In the genomic region with DNA sequence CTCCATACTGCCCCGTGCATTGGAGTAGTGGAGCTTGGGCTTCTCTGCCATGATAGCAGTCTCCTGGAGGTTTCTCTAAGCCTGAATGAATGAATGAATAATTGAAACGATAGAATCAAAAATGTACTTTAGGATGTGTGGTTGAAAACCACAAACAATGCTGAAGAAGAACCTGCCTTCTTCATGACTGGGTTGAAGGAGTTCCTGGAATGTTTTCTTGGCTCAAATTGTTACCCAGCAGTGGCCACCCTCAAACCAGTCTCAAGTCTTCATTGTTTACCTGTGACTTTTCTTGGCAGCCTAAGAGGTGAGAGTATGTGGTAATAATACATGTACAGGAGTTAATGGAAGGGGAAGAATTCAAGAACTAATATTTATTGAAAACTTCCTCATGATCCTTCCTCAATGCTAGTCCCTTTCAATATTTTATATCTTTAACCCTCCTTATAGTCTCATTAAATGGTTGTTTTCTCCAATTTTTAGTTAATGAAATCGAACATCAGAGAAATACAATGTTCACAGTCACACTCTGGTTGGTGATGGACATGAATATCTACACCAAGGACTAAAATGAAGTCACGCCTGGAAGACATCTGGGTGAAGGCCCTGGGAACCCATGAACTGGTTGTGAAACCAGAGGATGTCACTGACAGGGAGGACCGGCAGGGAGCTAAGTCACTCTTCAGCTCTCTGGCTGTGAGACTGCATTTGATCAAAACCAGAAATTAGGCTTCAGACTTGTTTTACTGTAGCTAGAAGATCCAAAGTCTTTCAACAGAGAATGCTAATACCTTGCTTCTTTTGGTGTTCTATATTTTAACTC, we compare ENCODE assay signal across 1 cellular context.
TF ChIP-seq lines count a peak whose summit lies in the region.

A gene (minus strand): TSS at position 51 of the 823 bp plus-strand sequence.

TF ChIP-seq in H1, 55 proteins besides CTCF, POLR2A, EP300 and RAD21:
- TF ChIP-seq CHD2 (IDR thresholded peaks at IDR 0.05; ENCODE audit: low read length) (no peak), SAP30 (IDR thresholded peaks at IDR 0.05; ENCODE audit: insufficient read depth, insufficient replicate concordance, low read length) (no peak), KDM5A (IDR thresholded peaks at IDR 0.05; ENCODE audit: low read length) (no peak), TAF7 (optimal IDR thresholded peaks at IDR 0.05; ENCODE audit: borderline replicate concordance, low read depth, low read length) (no peak), GTF2F1 (IDR thresholded peaks at IDR 0.05; ENCODE audit: borderline replicate concordance, low read depth, low read length) (no peak), SP2 (IDR thresholded peaks at IDR 0.05; ENCODE audit: low read length) (no peak), TCF12 (IDR thresholded peaks at IDR 0.05; ENCODE audit: low read depth, low read length) (no peak), HDAC6 (IDR thresholded peaks at IDR 0.05; ENCODE audit: low read depth, low read length) (no peak), HDAC2 (IDR thresholded peaks at IDR 0.05; ENCODE audit: borderline replicate concordance in 1 of 2, low read depth in 2 of 2, low read length in 2 of 2) (no peak), EGR1 (IDR thresholded peaks at IDR 0.05; ENCODE audit: borderline replicate concordance, low read depth, low read length) (no peak), ASH2L (IDR thresholded peaks at IDR 0.05; ENCODE audit: low read length) (no peak), YY1 (IDR thresholded peaks at IDR 0.05; ENCODE audit: low read depth, low read length) (no peak), MAFK (IDR thresholded peaks at IDR 0.05; ENCODE audit: low read depth, low read length) (no peak)
- TF ChIP-seq, protein P1, sequence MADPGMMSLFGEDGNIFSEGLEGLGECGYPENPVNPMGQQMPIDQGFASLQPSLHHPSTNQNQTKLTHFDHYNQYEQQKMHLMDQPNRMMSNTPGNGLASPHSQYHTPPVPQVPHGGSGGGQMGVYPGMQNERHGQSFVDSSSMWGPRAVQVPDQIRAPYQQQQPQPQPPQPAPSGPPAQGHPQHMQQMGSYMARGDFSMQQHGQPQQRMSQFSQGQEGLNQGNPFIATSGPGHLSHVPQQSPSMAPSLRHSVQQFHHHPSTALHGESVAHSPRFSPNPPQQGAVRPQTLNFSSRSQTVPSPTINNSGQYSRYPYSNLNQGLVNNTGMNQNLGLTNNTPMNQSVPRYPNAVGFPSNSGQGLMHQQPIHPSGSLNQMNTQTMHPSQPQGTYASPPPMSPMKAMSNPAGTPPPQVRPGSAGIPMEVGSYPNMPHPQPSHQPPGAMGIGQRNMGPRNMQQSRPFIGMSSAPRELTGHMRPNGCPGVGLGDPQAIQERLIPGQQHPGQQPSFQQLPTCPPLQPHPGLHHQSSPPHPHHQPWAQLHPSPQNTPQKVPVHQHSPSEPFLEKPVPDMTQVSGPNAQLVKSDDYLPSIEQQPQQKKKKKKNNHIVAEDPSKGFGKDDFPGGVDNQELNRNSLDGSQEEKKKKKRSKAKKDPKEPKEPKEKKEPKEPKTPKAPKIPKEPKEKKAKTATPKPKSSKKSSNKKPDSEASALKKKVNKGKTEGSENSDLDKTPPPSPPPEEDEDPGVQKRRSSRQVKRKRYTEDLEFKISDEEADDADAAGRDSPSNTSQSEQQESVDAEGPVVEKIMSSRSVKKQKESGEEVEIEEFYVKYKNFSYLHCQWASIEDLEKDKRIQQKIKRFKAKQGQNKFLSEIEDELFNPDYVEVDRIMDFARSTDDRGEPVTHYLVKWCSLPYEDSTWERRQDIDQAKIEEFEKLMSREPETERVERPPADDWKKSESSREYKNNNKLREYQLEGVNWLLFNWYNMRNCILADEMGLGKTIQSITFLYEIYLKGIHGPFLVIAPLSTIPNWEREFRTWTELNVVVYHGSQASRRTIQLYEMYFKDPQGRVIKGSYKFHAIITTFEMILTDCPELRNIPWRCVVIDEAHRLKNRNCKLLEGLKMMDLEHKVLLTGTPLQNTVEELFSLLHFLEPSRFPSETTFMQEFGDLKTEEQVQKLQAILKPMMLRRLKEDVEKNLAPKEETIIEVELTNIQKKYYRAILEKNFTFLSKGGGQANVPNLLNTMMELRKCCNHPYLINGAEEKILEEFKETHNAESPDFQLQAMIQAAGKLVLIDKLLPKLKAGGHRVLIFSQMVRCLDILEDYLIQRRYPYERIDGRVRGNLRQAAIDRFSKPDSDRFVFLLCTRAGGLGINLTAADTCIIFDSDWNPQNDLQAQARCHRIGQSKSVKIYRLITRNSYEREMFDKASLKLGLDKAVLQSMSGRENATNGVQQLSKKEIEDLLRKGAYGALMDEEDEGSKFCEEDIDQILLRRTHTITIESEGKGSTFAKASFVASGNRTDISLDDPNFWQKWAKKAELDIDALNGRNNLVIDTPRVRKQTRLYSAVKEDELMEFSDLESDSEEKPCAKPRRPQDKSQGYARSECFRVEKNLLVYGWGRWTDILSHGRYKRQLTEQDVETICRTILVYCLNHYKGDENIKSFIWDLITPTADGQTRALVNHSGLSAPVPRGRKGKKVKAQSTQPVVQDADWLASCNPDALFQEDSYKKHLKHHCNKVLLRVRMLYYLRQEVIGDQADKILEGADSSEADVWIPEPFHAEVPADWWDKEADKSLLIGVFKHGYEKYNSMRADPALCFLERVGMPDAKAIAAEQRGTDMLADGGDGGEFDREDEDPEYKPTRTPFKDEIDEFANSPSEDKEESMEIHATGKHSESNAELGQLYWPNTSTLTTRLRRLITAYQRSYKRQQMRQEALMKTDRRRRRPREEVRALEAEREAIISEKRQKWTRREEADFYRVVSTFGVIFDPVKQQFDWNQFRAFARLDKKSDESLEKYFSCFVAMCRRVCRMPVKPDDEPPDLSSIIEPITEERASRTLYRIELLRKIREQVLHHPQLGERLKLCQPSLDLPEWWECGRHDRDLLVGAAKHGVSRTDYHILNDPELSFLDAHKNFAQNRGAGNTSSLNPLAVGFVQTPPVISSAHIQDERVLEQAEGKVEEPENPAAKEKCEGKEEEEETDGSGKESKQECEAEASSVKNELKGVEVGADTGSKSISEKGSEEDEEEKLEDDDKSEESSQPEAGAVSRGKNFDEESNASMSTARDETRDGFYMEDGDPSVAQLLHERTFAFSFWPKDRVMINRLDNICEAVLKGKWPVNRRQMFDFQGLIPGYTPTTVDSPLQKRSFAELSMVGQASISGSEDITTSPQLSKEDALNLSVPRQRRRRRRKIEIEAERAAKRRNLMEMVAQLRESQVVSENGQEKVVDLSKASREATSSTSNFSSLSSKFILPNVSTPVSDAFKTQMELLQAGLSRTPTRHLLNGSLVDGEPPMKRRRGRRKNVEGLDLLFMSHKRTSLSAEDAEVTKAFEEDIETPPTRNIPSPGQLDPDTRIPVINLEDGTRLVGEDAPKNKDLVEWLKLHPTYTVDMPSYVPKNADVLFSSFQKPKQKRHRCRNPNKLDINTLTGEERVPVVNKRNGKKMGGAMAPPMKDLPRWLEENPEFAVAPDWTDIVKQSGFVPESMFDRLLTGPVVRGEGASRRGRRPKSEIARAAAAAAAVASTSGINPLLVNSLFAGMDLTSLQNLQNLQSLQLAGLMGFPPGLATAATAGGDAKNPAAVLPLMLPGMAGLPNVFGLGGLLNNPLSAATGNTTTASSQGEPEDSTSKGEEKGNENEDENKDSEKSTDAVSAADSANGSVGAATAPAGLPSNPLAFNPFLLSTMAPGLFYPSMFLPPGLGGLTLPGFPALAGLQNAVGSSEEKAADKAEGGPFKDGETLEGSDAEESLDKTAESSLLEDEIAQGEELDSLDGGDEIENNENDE (IDR thresholded peaks at IDR 0.05; ENCODE audit: insufficient replicate concordance, low read length), result no peak
